ENCODE assay signal across 19 cellular contexts in genomic region chr11:78373689-78374088, GRCh38.
"Had no signal": no experiment of that assay in that cellular context is flagged by ENCODE, and none has a peak within 500 bp of the region (broad histone marks: within the 10 kb centered on the region; RNA-seq: fewer than 3 reads in every experiment).

No MANE protein-coding gene starts in this region.

- H3K4me3 ChIP-seq: adrenal gland, lung, mucosa of descending colon, pancreas, tibial artery, uterus had no signal

- H3K36me3 ChIP-seq: adrenal gland, pancreas, tibial artery, uterus had no signal

- H3K27me3 ChIP-seq: adrenal gland, pancreas, tibial artery, uterus had no signal

- ATAC-seq: activated naive CD4-positive, alpha-beta T cell treated with anti-CD3 and anti-CD28 coated beads, Interleukin-2, amount 50 U/mL, for 72 hours; activated T-cell treated with anti-CD3 and anti-CD28 coated beads, Interleukin-2, amount 50 U/mL, for 72 hours; left lobe of liver; pancreas; sciatic nerve; stimulated activated naive B cell treated with anti-CD40 and anti-IgM and Interleukin-4, amounts not matched to agents 10 μg/mL and 1 μg/mL and 100 μg/mL, for 72 hours; T-helper 17 cell had no signal

- H3K27ac ChIP-seq: adrenal gland, pancreas, tibial artery, uterus, VCaP had no signal

- H3K9me3 ChIP-seq: adrenal gland, mucosa of descending colon, pancreas, tibial artery, uterus had no signal

- DNase-seq: activated CD4-positive, CD25-positive, alpha-beta regulatory T cell treated with anti-CD3 and anti-CD28 coated beads, Interleukin-2, amount 50 U/mL, for 72 hours; activated gamma-delta T cell treated with Interleukin-2 at 50 U/mL for 16 hours; activated T-cell treated with anti-CD3 and anti-CD28 coated beads, Interleukin-2, amount 50 U/mL, for 72 hours; adrenal gland; erythroblast; head of caudate nucleus; naive B cell; pancreas; stimulated activated CD4-positive, alpha-beta T cell treated with anti-CD3 and anti-CD28 coated beads, Interleukin-4, amount 100 ng/mL, for 4 hours; stimulated activated naive B cell treated with anti-CD40 and anti-IgM and Interleukin-4, amounts not matched to agents 10 μg/mL and 1 μg/mL and 100 μg/mL, for 72 hours; T-helper 17 cell; tibial artery; uterus had no signal
